Comparison of ENCODE assay signal across 24 cellular contexts in genomic region chr1:225891229-225891972, GRCh38. TPM values are rescaled to one million over a fixed set of nuclear protein-coding genes. Genes with fewer than 3 reads are reported as not detected.
DNase-seq lines count a peak whose midpoint lies in the region; ATAC-seq and TF ChIP-seq lines count a peak whose summit lies in the region.
"Had no signal": no experiment of that assay in that cellular context is flagged by ENCODE, and none has a peak within 500 bp of the region (broad histone marks: within the 10 kb centered on the region; RNA-seq: fewer than 3 reads in every experiment).

No MANE protein-coding gene starts in this region.

- H3K36me3 ChIP-seq in right lobe of liver (no peaks in the 10 kb centered on the region), stomach (no peaks in the 10 kb centered on the region)
- H3K36me3 ChIP-seq: ascending aorta; BLaER1 treated with 17β-estradiol and CSF1 and Interleukin-3, amounts not matched to agents 10 nM and 100 nM; left lung; SJSA1; upper lobe of right lung had no signal

- TF ChIP-seq POLR2A in right lobe of liver (IDR thresholded peaks at IDR 0.05) = no peak
- no peak for TF ChIP-seq POLR2A in stomach (IDR thresholded peaks at IDR 0.05)

- H3K9me3 ChIP-seq in right lobe of liver (no peaks in the 10 kb centered on the region), stomach (no peaks in the 10 kb centered on the region)
- H3K9me3 ChIP-seq: A549; ascending aorta; BLaER1 treated with 17β-estradiol and CSF1 and Interleukin-3, amounts not matched to agents 10 nM and 100 nM; left lung; psoas muscle; SJSA1; upper lobe of right lung had no signal

- no peak for ATAC-seq in activated CD8-positive, alpha-beta T cell treated with anti-CD3 and anti-CD28 coated beads for 36 hours
- no peak for ATAC-seq in activated CD8-positive, alpha-beta T cell treated with anti-CD3 and anti-CD28 coated beads, Interleukin-2, amount 10 ng/mL, durations not matched to agents 7 days and 5 days
- no peak for ATAC-seq in WTC11
- peak; percentile 8 to 59 (median 28) for ATAC-seq in right lobe of liver
- no peak for ATAC-seq in activated T-cell treated with anti-CD3 and anti-CD28 coated beads, Interleukin-2, amount 50 U/mL, for 72 hours (replicated peaks in 1 of 2)
- ATAC-seq: left lung, psoas muscle had no signal

- no peaks in the 10 kb centered on the region for H3K27me3 Mint-ChIP-seq in activated CD8-positive, alpha-beta T cell treated with anti-CD3 and anti-CD28 coated beads for 36 hours
- peaks cover 12% of the 10 kb centered on the region for H3K27me3 Mint-ChIP-seq in activated CD8-positive, alpha-beta T cell treated with anti-CD3 and anti-CD28 coated beads, Interleukin-2, amount 10 ng/mL, durations not matched to agents 7 days and 5 days (ENCODE audit: low read depth)
- no peaks in the 10 kb centered on the region; the same call in 1 of the 2 replicates for H3K27me3 Mint-ChIP-seq in WTC11 (ENCODE audit: low read depth)
- H3K27me3 Mint-ChIP-seq in activated T-cell treated with anti-CD3 and anti-CD28 coated beads, Interleukin-2, amount 50 U/mL, for 72 hours (ENCODE audit: low read depth) = no peaks in the 10 kb centered on the region

- WGBS in right lobe of liver (ENCODE audit: insufficient coverage, low coverage, low lambda C conversion rate, missing lambda C conversion rate) = 23% methylated on average over 5 of the region's 14 CpGs
- 62 to 70% (median 67%) methylated on average over 14 of the region's 14 CpGs for WGBS in stomach, 5 donors

- H3K27me3 ChIP-seq in right lobe of liver (no peaks in the 10 kb centered on the region), stomach (no peaks in the 10 kb centered on the region)
- H3K27me3 ChIP-seq: ascending aorta, SJSA1, upper lobe of right lung had no signal

- H3K9me3 Mint-ChIP-seq in activated CD8-positive, alpha-beta T cell treated with anti-CD3 and anti-CD28 coated beads for 36 hours = no peaks in the 10 kb centered on the region
- H3K9me3 Mint-ChIP-seq in activated CD8-positive, alpha-beta T cell treated with anti-CD3 and anti-CD28 coated beads, Interleukin-2, amount 10 ng/mL, durations not matched to agents 7 days and 5 days (ENCODE audit: insufficient read depth) = no peaks in the 10 kb centered on the region
- no peaks in the 10 kb centered on the region for H3K9me3 Mint-ChIP-seq in WTC11
- no peaks in the 10 kb centered on the region for H3K9me3 Mint-ChIP-seq in activated T-cell treated with anti-CD3 and anti-CD28 coated beads, Interleukin-2, amount 50 U/mL, for 72 hours
- H3K9me3 Mint-ChIP-seq: naive B cell had no signal

- H3K27ac Mint-ChIP-seq in activated CD8-positive, alpha-beta T cell treated with anti-CD3 and anti-CD28 coated beads for 36 hours = peak overlapping the region; percentile 14
- no peak overlapping the region for H3K27ac Mint-ChIP-seq in activated CD8-positive, alpha-beta T cell treated with anti-CD3 and anti-CD28 coated beads, Interleukin-2, amount 10 ng/mL, durations not matched to agents 7 days and 5 days
- H3K27ac Mint-ChIP-seq in WTC11 = 0 out of 2 replicates have a peak overlapping the region, but pooled peaks have one; percentile 58
- no peak overlapping the region for H3K27ac Mint-ChIP-seq in activated T-cell treated with anti-CD3 and anti-CD28 coated beads, Interleukin-2, amount 50 U/mL, for 72 hours
- H3K27ac Mint-ChIP-seq: naive B cell had no signal

- H3K4me3 ChIP-seq in right lobe of liver = no peak overlapping the region
- no peak overlapping the region for H3K4me3 ChIP-seq in stomach
- H3K4me3 ChIP-seq: A549; ascending aorta; BLaER1 treated with 17β-estradiol and CSF1 and Interleukin-3, amounts not matched to agents 10 nM and 100 nM; left lung; psoas muscle; SJSA1; upper lobe of right lung had no signal

- TF ChIP-seq EP300 in stomach (IDR thresholded peaks at IDR 0.05) = no peak

- intact Hi-C loops in activated CD8-positive, alpha-beta T cell treated with anti-CD3 and anti-CD28 coated beads for 36 hours (cut with micrococcal nuclease) = no loop called here
- intact Hi-C loops in right lobe of liver (cut with DNase I) = no loop called here
- intact Hi-C loops in stomach (cut with DNase I; ENCODE audit: low total_unique reads) = no loop called here

- no peak for DNase-seq in activated CD8-positive, alpha-beta T cell treated with anti-CD3 and anti-CD28 coated beads for 36 hours
- DNase-seq in activated CD8-positive, alpha-beta T cell treated with anti-CD3 and anti-CD28 coated beads, Interleukin-2, amount 10 ng/mL, durations not matched to agents 7 days and 5 days = no peak
- DNase-seq in WTC11 (ENCODE audit: low spot score) = no peak
- DNase-seq in right lobe of liver = peak in 2 of 3 donors; percentile 67 to 73
- DNase-seq in stomach = peak; percentile 71
- no peak for DNase-seq in NCI-H345 (lab: John Stamatoyannopoulos, UW)
- DNase-seq in activated T-cell treated with anti-CD3 and anti-CD28 coated beads, Interleukin-2, amount 50 U/mL, for 72 hours = no peak
- no peak for DNase-seq in HPDE6-E6E7 (ENCODE audit: extremely low spot score)
- DNase-seq: activated CD8-positive, alpha-beta memory T cell treated with anti-CD3 and anti-CD28 coated beads, Interleukin-2, amount 50 U/mL, for 4 hours; activated gamma-delta T cell treated with Interleukin-2 at 50 U/mL for 16 hours; left lung; naive B cell; NCI-H1092 treated with DMSO at 0.1 percent for 48 hours; NCI-H2107; NCI-H526 treated with DMSO at 0.1 percent for 48 hours; stimulated activated CD4-positive, alpha-beta T cell treated with anti-CD3 and anti-CD28 coated beads, Interleukin-12 subunit alpha, Interleukin-12 subunit beta, amount 100 ng/mL, for 4 hours; T-helper 9 cell; upper lobe of right lung had no signal

- POLR2A ChIA-PET in activated CD8-positive, alpha-beta T cell treated with anti-CD3 and anti-CD28 coated beads for 36 hours (lab: Charles Lee) = interaction anchor here (3.6 kb wide), 1 partner anchor 10 kb away, joined by 17 read pairs; the partner anchor contains the start of gene TMEM63A
- POLR2A ChIA-PET in activated CD8-positive, alpha-beta T cell treated with anti-CD3 and anti-CD28 coated beads, Interleukin-2, amount 10 ng/mL, durations not matched to agents 7 days and 5 days (lab: Charles Lee) = interaction anchor here (1.8 kb wide), 2 partner anchors 10 to 32 kb away, joined by 4 to 7 read pairs; partner anchors contain the start of gene PYCR2
- POLR2A ChIA-PET in WTC11 (lab: Charles Lee) = no interaction called here

- no peak for TF ChIP-seq CTCF in activated CD8-positive, alpha-beta T cell treated with anti-CD3 and anti-CD28 coated beads for 36 hours (IDR thresholded peaks at IDR 0.05)
- TF ChIP-seq CTCF in WTC11 (IDR thresholded peaks at IDR 0.05) (no peak), right lobe of liver (IDR thresholded peaks at IDR 0.05) (no peak), stomach (IDR thresholded peaks at IDR 0.05) (no peak)

- H3K27ac ChIP-seq in right lobe of liver (peak overlapping the region; percentile 63 to 84 (median 77)), stomach (peak overlapping the region; percentile 22 to 87 (median 76))
- H3K27ac ChIP-seq: ascending aorta; BLaER1 treated with 17β-estradiol and CSF1 and Interleukin-3, amounts not matched to agents 10 nM and 100 nM; left lung; psoas muscle; SJSA1; upper lobe of right lung had no signal

- H3K36me3 Mint-ChIP-seq in activated CD8-positive, alpha-beta T cell treated with anti-CD3 and anti-CD28 coated beads for 36 hours (ENCODE audit: low read depth) = no peaks in the 10 kb centered on the region
- H3K36me3 Mint-ChIP-seq in activated CD8-positive, alpha-beta T cell treated with anti-CD3 and anti-CD28 coated beads, Interleukin-2, amount 10 ng/mL, durations not matched to agents 7 days and 5 days (ENCODE audit: low read depth) = no peaks in the 10 kb centered on the region
- H3K36me3 Mint-ChIP-seq in WTC11 = 0 out of 2 replicates have a peak, but pooled peaks cover 3% of the 10 kb centered on the region
- H3K36me3 Mint-ChIP-seq in activated T-cell treated with anti-CD3 and anti-CD28 coated beads, Interleukin-2, amount 50 U/mL, for 72 hours (ENCODE audit: insufficient read depth in 2 of 2) = no peaks in the 10 kb centered on the region
- H3K36me3 Mint-ChIP-seq: naive B cell had no signal

- H3K4me1 Mint-ChIP-seq in activated CD8-positive, alpha-beta T cell treated with anti-CD3 and anti-CD28 coated beads for 36 hours (ENCODE audit: low read depth) = peaks cover 8% of the 10 kb centered on the region
- H3K4me1 Mint-ChIP-seq in activated CD8-positive, alpha-beta T cell treated with anti-CD3 and anti-CD28 coated beads, Interleukin-2, amount 10 ng/mL, durations not matched to agents 7 days and 5 days (ENCODE audit: low read depth) = peaks cover 7% of the 10 kb centered on the region
- H3K4me1 Mint-ChIP-seq in WTC11 = peaks cover 41% of the 10 kb centered on the region
- H3K4me1 Mint-ChIP-seq in activated T-cell treated with anti-CD3 and anti-CD28 coated beads, Interleukin-2, amount 50 U/mL, for 72 hours (ENCODE audit: low read depth) = peaks cover 20% of the 10 kb centered on the region

- peaks cover 0 to 48% (median 20%) of the 10 kb centered on the region in 4 donors for H3K4me1 ChIP-seq in right lobe of liver
- H3K4me1 ChIP-seq in stomach = peaks cover 20 to 60% (median 22%) of the 10 kb centered on the region in 4 donors
- H3K4me1 ChIP-seq: ascending aorta, psoas muscle, SJSA1, upper lobe of right lung had no signal

- H3K4me3 Mint-ChIP-seq in activated CD8-positive, alpha-beta T cell treated with anti-CD3 and anti-CD28 coated beads for 36 hours = no peak overlapping the region
- no peak overlapping the region for H3K4me3 Mint-ChIP-seq in activated CD8-positive, alpha-beta T cell treated with anti-CD3 and anti-CD28 coated beads, Interleukin-2, amount 10 ng/mL, durations not matched to agents 7 days and 5 days
- H3K4me3 Mint-ChIP-seq in WTC11 = no peak overlapping the region
- no peak overlapping the region for H3K4me3 Mint-ChIP-seq in activated T-cell treated with anti-CD3 and anti-CD28 coated beads, Interleukin-2, amount 50 U/mL, for 72 hours
- H3K4me3 Mint-ChIP-seq: naive B cell had no signal

- CTCF ChIA-PET in activated CD8-positive, alpha-beta T cell treated with anti-CD3 and anti-CD28 coated beads for 36 hours (lab: Charles Lee) = interaction anchor here (1.1 kb wide), 1 partner anchor 10 kb away, joined by 4 read pairs; no protein-coding TSS in a partner anchor
- CTCF ChIA-PET in activated CD8-positive, alpha-beta T cell treated with anti-CD3 and anti-CD28 coated beads, Interleukin-2, amount 10 ng/mL, durations not matched to agents 7 days and 5 days (lab: Charles Lee) = interaction anchor here (1.1 to 1.2 kb wide), 3 partner anchors 9 to 30 kb away, joined by 3 read pairs; partner anchors contain the start of gene TMEM63A
- CTCF ChIA-PET in WTC11 (lab: Charles Lee) = interaction anchor here (2.3 to 4.3 kb wide), 3 partner anchors 9 to 20 kb away, joined by 10 to 21 read pairs (median 15); partner anchors contain the start of gene TMEM63A

RNA-seq across cellular contexts. Expression of gene LEFTY1, which starts 2.5 kb away (rescaled TPM):
- under 1 TPM; 0.16 to 0.83 TPM for total RNA-seq in activated CD8-positive, alpha-beta T cell treated with anti-CD3 and anti-CD28 coated beads for 36 hours
- not detected for total RNA-seq in activated CD8-positive, alpha-beta T cell treated with anti-CD3 and anti-CD28 coated beads, Interleukin-2, amount 10 ng/mL, durations not matched to agents 7 days and 5 days
- 47.0 to 52.9 TPM (median 49.0 TPM) in 3 replicates for total RNA-seq in WTC11 (2021)
- total RNA-seq in right lobe of liver = 1 to 10 TPM in 1 of 6 experiments, under 1 TPM in 3, not detected in 2; 0.29 to 1.1 (median 0.54) TPM
- total RNA-seq in stomach = 100 to 1,000 TPM in 1 of 5 donors, under 1 TPM in 1, not detected in 3; 0.55 to 499 TPM
- under 1 TPM; 0.37 to 0.73 (median 0.61) TPM for polyA plus RNA-seq in stomach
- total RNA-seq in activated T-cell treated with anti-CD3 and anti-CD28 coated beads, Interleukin-2, amount 50 U/mL, for 72 hours = not detected
- total RNA-seq: ascending aorta, fibroblast of villous mesenchyme, SJSA1 had no signal

RNA-seq across cellular contexts. Expression of gene TMEM63A, which starts 9.2 kb away (rescaled TPM):
- total RNA-seq in activated CD8-positive, alpha-beta T cell treated with anti-CD3 and anti-CD28 coated beads for 36 hours = 10 to 100 TPM; 51.4 to 54.6 TPM
- total RNA-seq in activated CD8-positive, alpha-beta T cell treated with anti-CD3 and anti-CD28 coated beads, Interleukin-2, amount 10 ng/mL, durations not matched to agents 7 days and 5 days = 10 to 100 TPM; 83.5 to 85.8 TPM
- total RNA-seq in WTC11 (2021) (61.1 to 91.7 TPM (median 69.3 TPM) in 3 replicates), right lobe of liver (10 to 100 TPM; 32.1 to 81.5 (median 44.9) TPM), stomach (100 to 1,000 TPM in 3 of 5 donors, 10 to 100 TPM in 2; 82.6 to 208 (median 101) TPM)
- 10 to 100 TPM in 2 of 3 donors, 1 to 10 TPM in 1; 5.3 to 25.7 (median 22.8) TPM for polyA plus RNA-seq in stomach
- total RNA-seq in activated T-cell treated with anti-CD3 and anti-CD28 coated beads, Interleukin-2, amount 50 U/mL, for 72 hours = 10 to 100 TPM; 44.9 to 49.7 TPM

RNA-seq across cellular contexts. Expression of gene PYCR2, which starts 32.6 kb away (rescaled TPM):
- total RNA-seq in activated CD8-positive, alpha-beta T cell treated with anti-CD3 and anti-CD28 coated beads for 36 hours = 100 to 1,000 TPM; 132 to 134 TPM
- 100 to 1,000 TPM; 122 to 126 TPM for total RNA-seq in activated CD8-positive, alpha-beta T cell treated with anti-CD3 and anti-CD28 coated beads, Interleukin-2, amount 10 ng/mL, durations not matched to agents 7 days and 5 days
- total RNA-seq in WTC11 (2021) = 81.5 to 90.3 TPM (median 86.0 TPM) in 3 replicates
- 10 to 100 TPM; 20.0 to 42.6 (median 24.9) TPM for total RNA-seq in right lobe of liver
- 10 to 100 TPM; 20.1 to 42.9 (median 21.8) TPM for total RNA-seq in stomach
- polyA plus RNA-seq in stomach = 10 to 100 TPM; 39.0 to 59.4 (median 39.9) TPM
- 100 to 1,000 TPM; 144 to 152 TPM for total RNA-seq in activated T-cell treated with anti-CD3 and anti-CD28 coated beads, Interleukin-2, amount 50 U/mL, for 72 hours

RNA-seq across cellular contexts. Expression of gene LEFTY2, which starts 49.6 kb away (rescaled TPM):
- total RNA-seq in activated CD8-positive, alpha-beta T cell treated with anti-CD3 and anti-CD28 coated beads for 36 hours = not detected
- not detected for total RNA-seq in activated CD8-positive, alpha-beta T cell treated with anti-CD3 and anti-CD28 coated beads, Interleukin-2, amount 10 ng/mL, durations not matched to agents 7 days and 5 days
- total RNA-seq in WTC11 (2021) = 13.9 to 15.5 TPM (median 14.0 TPM) in 3 replicates
- total RNA-seq in right lobe of liver = under 1 TPM in 1 of 6 experiments, not detected in 5; 0.31 TPM
- total RNA-seq in stomach = 100 to 1,000 TPM in 1 of 5 donors, under 1 TPM in 1, not detected in 3; 0.18 to 138 TPM
- under 1 TPM in 1 of 3 donors, not detected in 2; 0.13 TPM for polyA plus RNA-seq in stomach
- not detected for total RNA-seq in activated T-cell treated with anti-CD3 and anti-CD28 coated beads, Interleukin-2, amount 50 U/mL, for 72 hours
- total RNA-seq: SJSA1 had no signal
- polyA plus RNA-seq: A549 had no signal

Comparison
In these comparisons a context has a peak if more than half of its experiments do, and no peak if none do; other contexts are left out.
1. H3K27ac Mint-ChIP-seq: peak in activated CD8-positive, alpha-beta T cell treated with anti-CD3 and anti-CD28 coated beads for 36 hours (single experiment) and WTC11 (single experiment); none in activated CD8-positive, alpha-beta T cell treated with anti-CD3 and anti-CD28 coated beads, Interleukin-2, amount 10 ng/mL, durations not matched to agents 7 days and 5 days (single experiment) and activated T-cell treated with anti-CD3 and anti-CD28 coated beads, Interleukin-2, amount 50 U/mL, for 72 hours (single experiment).
2. ATAC-seq: peak in right lobe of liver (4 of 4); none in activated CD8-positive, alpha-beta T cell treated with anti-CD3 and anti-CD28 coated beads for 36 hours (single experiment), activated CD8-positive, alpha-beta T cell treated with anti-CD3 and anti-CD28 coated beads, Interleukin-2, amount 10 ng/mL, durations not matched to agents 7 days and 5 days (single experiment), WTC11 (single experiment) and activated T-cell treated with anti-CD3 and anti-CD28 coated beads, Interleukin-2, amount 50 U/mL, for 72 hours (0 of 2).
3. DNase-seq: peak in right lobe of liver (2 of 3) and stomach (single experiment); none in activated CD8-positive, alpha-beta T cell treated with anti-CD3 and anti-CD28 coated beads for 36 hours (single experiment), activated CD8-positive, alpha-beta T cell treated with anti-CD3 and anti-CD28 coated beads, Interleukin-2, amount 10 ng/mL, durations not matched to agents 7 days and 5 days (single experiment), WTC11 (single experiment), NCI-H345 (single experiment), activated T-cell treated with anti-CD3 and anti-CD28 coated beads, Interleukin-2, amount 50 U/mL, for 72 hours (0 of 2) and HPDE6-E6E7 (single experiment).